ENCODE assay signal across 15 cellular contexts in the genomic region with DNA sequence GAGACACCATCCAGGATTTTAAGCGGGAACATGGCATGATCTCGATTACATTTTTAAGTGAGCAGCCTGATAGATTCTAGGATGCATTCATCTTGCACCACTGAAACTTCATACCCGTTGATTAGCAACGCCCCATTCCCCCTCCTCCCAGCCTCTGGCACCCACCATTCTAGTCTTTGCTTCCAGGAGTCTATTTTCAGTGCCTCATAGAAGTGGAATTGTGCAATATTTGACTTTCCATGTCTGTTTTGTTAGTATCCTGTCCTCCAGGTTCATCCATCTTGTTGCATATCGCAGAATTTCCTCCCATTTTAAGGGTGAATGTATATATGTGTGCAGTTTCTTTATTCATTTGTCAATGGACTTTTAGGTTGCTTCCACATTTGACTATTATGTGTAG. TPM values are rescaled to one million over a fixed set of nuclear protein-coding genes. Genes with fewer than 3 reads are reported as not detected.
A peak's percentile ranks its signal among the peaks of the same experiment; 100 is the strongest.
DNase-seq lines count a peak whose midpoint lies in the region; ATAC-seq and TF ChIP-seq lines count a peak whose summit lies in the region.
"Had no signal": no experiment of that assay in that cellular context is flagged by ENCODE, and none has a peak within 500 bp of the region (broad histone marks: within the 10 kb centered on the region; RNA-seq: fewer than 3 reads in every experiment).

No MANE protein-coding gene starts in this region.

- H3K9me2 ChIP-seq in GM23338 (ENCODE audit: insufficient read depth), result no peaks in the 10 kb centered on the region

- no peaks in the 10 kb centered on the region for H3K36me3 Mint-ChIP-seq in GM23338 (ENCODE audit: low read depth)
- H3K36me3 Mint-ChIP-seq in immature natural killer cell, result no peaks in the 10 kb centered on the region

- peak overlapping the region; percentile 82; the same call in 1 of the 2 replicates for H3K4me2 ChIP-seq in GM23338
- H3K4me2 ChIP-seq in neuronal stem cell (ENCODE audit: insufficient read depth, low read length, poor library complexity, severe bottlenecking), result no peak overlapping the region
- H3K4me2 ChIP-seq: A549 had no signal

- H2BK5ac ChIP-seq in neuronal stem cell (ENCODE audit: low read length), result no peak overlapping the region

- no CpG with 5 or more reads among the region's 5 CpGs for WGBS in neuronal stem cell (ENCODE audit: extremely low coverage in 2 of 2, insufficient read length in 2 of 2, insufficient replicate concordance in 1 of 2), 2 donors

- H3K9ac ChIP-seq in neuronal stem cell (ENCODE audit: low read depth, low read length, poor library complexity), result no peak overlapping the region

- H3K4me1 ChIP-seq in GM23338 (ENCODE audit: insufficient read depth), result peaks cover 9% of the 10 kb centered on the region
- peaks cover 11 to 12% of the 10 kb centered on the region in 2 donors for H3K4me1 ChIP-seq in neuronal stem cell (ENCODE audit: control insufficient read depth in 2 of 2, insufficient read depth in 1 of 2, low read depth in 1 of 2, low read length in 2 of 2)

- no peaks in the 10 kb centered on the region for H4K20me1 ChIP-seq in GM23338 (replicated peaks; ENCODE audit: insufficient read depth)

- H3K27ac Mint-ChIP-seq in GM23338 (no peak overlapping the region), immature natural killer cell (no peak overlapping the region)

- peaks cover 5% of the 10 kb centered on the region for H3K79me1 ChIP-seq in neuronal stem cell (ENCODE audit: low read depth, low read length)

- H3K27me3 ChIP-seq in AG04450 (ENCODE audit: control insufficient read depth, insufficient read depth, low read length), result peaks cover 7% of the 10 kb centered on the region
- H3K27me3 ChIP-seq in GM23338 (ENCODE audit: insufficient read depth), result no peaks in the 10 kb centered on the region
- H3K27me3 ChIP-seq in neuronal stem cell (ENCODE audit: control insufficient read depth in 3 of 3, insufficient read depth in 3 of 3, low read depth in 1 of 3, low read length in 3 of 3), result peaks cover 0 to 2% (median 0%) of the 10 kb centered on the region in 3 experiments
- H3K27me3 ChIP-seq: Peyer's patch, SJSA1 had no signal

- H3K14ac ChIP-seq in neuronal stem cell (ENCODE audit: low read length), result no peak overlapping the region

- H3K4me3 Mint-ChIP-seq in GM23338 (no peak overlapping the region), immature natural killer cell (peak overlapping the region in 3 of 5 donors; percentile 5 to 58 (median 19))

- H4K8ac ChIP-seq in neuronal stem cell (ENCODE audit: low read depth, low read length), result no peak overlapping the region

- H3K27me3 Mint-ChIP-seq in GM23338 (ENCODE audit: insufficient read depth, low read depth, poor library complexity) (peaks cover 14% of the 10 kb centered on the region), immature natural killer cell (ENCODE audit: low read depth in 3 of 3) (peaks cover 10 to 14% (median 12%) of the 10 kb centered on the region in 3 donors)

- no peaks in the 10 kb centered on the region for H3K79me2 ChIP-seq in GM23338 (replicated peaks; ENCODE audit: insufficient read depth)

- no peaks in the 10 kb centered on the region for H3K36me3 ChIP-seq in GM23338 (ENCODE audit: insufficient read depth)
- H3K36me3 ChIP-seq in neuronal stem cell (replicated peaks in 1 of 2; ENCODE audit: control insufficient read depth in 2 of 2, insufficient read depth in 2 of 2, low read length in 2 of 2), result no peaks in the 10 kb centered on the region
- H3K36me3 ChIP-seq: Peyer's patch, SJSA1 had no signal

- POLR2A ChIA-PET in AG04450 (lab: Yijun Ruan, JAX), result interaction anchor here (0.5 kb wide), 1 partner anchor 308 kb away, joined by 3 read pairs; no protein-coding TSS in a partner anchor

- H2BK120ac ChIP-seq in neuronal stem cell (ENCODE audit: low read depth, low read length), result no peak overlapping the region

- H3K27ac ChIP-seq in AG04450 (ENCODE audit: low read depth, low read length) (peak overlapping the region; percentile 39), GM23338 (ENCODE audit: low read depth) (no peak overlapping the region), neuronal stem cell (replicated peaks; ENCODE audit: low read length) (no peak overlapping the region)
- H3K27ac ChIP-seq: A549, Peyer's patch, SJSA1 had no signal

- no peak overlapping the region for H3K23ac ChIP-seq in neuronal stem cell (ENCODE audit: low read depth, low read length, poor library complexity)

- H2BK12ac ChIP-seq in neuronal stem cell (ENCODE audit: low read length), result no peak overlapping the region

- no peak for DNase-seq in AG04450 (ENCODE audit: low read depth, low spot score)
- no peak for DNase-seq in GM23338 (ENCODE audit: low spot score)
- no peak for DNase-seq in immature natural killer cell
- no peak for DNase-seq in neuronal stem cell (ENCODE audit: low spot score)
- DNase-seq in COLO829 (ENCODE audit: low spot score), result no peak
- no peak for DNase-seq in middle frontal gyrus (ENCODE audit: extremely low spot score, low spot score)
- DNase-seq: C1 segment of cervical spinal cord, DMS79 treated with DMSO at 0.1 percent for 48 hours, Karpas-422, NCI-H1436, NCI-H1930, Peyer's patch had no signal

- H3F3A ChIP-seq in GM23338 (replicated peaks; ENCODE audit: low read depth), result peaks cover 4% of the 10 kb centered on the region; the same call in 1 of the 2 replicates

- H3K4me3 ChIP-seq in AG04450 (ENCODE audit: low read depth, low read length), result no peak overlapping the region
- H3K4me3 ChIP-seq in GM23338, result peak overlapping the region; percentile 61; the same call in 1 of the 2 replicates
- H3K4me3 ChIP-seq in neuronal stem cell (ENCODE audit: low read length in 2 of 2), result peak overlapping the region in 1 of 2 donors; percentile 53
- H3K4me3 ChIP-seq: A549, SJSA1 had no signal

- ATAC-seq in GM23338 (no peak), HG03442 (IDR thresholded peaks at IDR 0.05; ENCODE audit: unreplicated experiment) (no peak)
- ATAC-seq: A549 had no signal

- CTCF ChIA-PET in AG04450 (lab: Charles Lee), result interaction anchor here (0.7 to 7.2 kb wide), 10 partner anchors 15 to 646 kb away, joined by 3 to 176 read pairs (median 24); no protein-coding TSS in a partner anchor

- no peak for TF ChIP-seq CTCF in AG04450 (IDR thresholded peaks at IDR 0.05; ENCODE audit: low read depth, low read length)
- no peak for TF ChIP-seq CTCF in GM23338 (conservative IDR thresholded peaks at IDR 0.05; ENCODE audit: low read depth in 2 of 2)

- H3K4ac ChIP-seq in neuronal stem cell (ENCODE audit: low read length), result no peak overlapping the region

- no peaks in the 10 kb centered on the region; the same call in 1 of the 2 replicates for H3K9me3 ChIP-seq in AG04450 (ENCODE audit: control insufficient read depth, insufficient read depth, low read length)
- H3K9me3 ChIP-seq in neuronal stem cell (replicated peaks in 1 of 2; ENCODE audit: control insufficient read depth in 2 of 2, insufficient read depth in 1 of 2, low read depth in 1 of 2, low read length in 2 of 2), result peaks cover 0 to 6% of the 10 kb centered on the region in 2 donors
- H3K9me3 ChIP-seq: A549, Peyer's patch, SJSA1 had no signal

- H2BK15ac ChIP-seq in neuronal stem cell (ENCODE audit: low read length), result no peak overlapping the region

- H3K18ac ChIP-seq in neuronal stem cell (ENCODE audit: low read length), result no peak overlapping the region

- H3K4me1 Mint-ChIP-seq in GM23338, result peaks cover 9% of the 10 kb centered on the region
- peaks cover 23% of the 10 kb centered on the region in 2 donors for H3K4me1 Mint-ChIP-seq in immature natural killer cell

- peak overlapping the region; percentile 100 for H2AFZ ChIP-seq in GM23338
- H2AFZ ChIP-seq in neuronal stem cell (ENCODE audit: low read length), result peak overlapping the region; percentile 87

- no peak overlapping the region for H4K91ac ChIP-seq in neuronal stem cell (ENCODE audit: low read depth, low read length, poor library complexity)

- H3K9me3 Mint-ChIP-seq in GM23338 (no peaks in the 10 kb centered on the region), immature natural killer cell (no peaks in the 10 kb centered on the region)

- H2AK5ac ChIP-seq in neuronal stem cell (ENCODE audit: low read depth, low read length), result no peak overlapping the region

TF ChIP-seq in GM23338, 12 proteins besides CTCF, POLR2A, EP300 and RAD21 (continues in another document):
- TF ChIP-seq JUNB (IDR thresholded peaks at IDR 0.05; ENCODE audit: unreplicated experiment) (no peak), POLR2AphosphoS5 (IDR thresholded peaks at IDR 0.05; ENCODE audit: low read depth) (no peak), ZNF114 (CRISPR knock-in tag; IDR thresholded peaks at IDR 0.05) (no peak), EZH2phosphoT487 (IDR thresholded peaks at IDR 0.05; ENCODE audit: unreplicated experiment) (no peak), EZH2 (IDR thresholded peaks at IDR 0.05; ENCODE audit: low read depth, unreplicated experiment) (no peak)

RNA-seq across cellular contexts. Expression of a gene that starts 20.9 kb away (rescaled TPM):
- polyA plus RNA-seq in AG04450 (2011; rRNA removed) (40.1 and 42.6 TPM in 2 replicates), GM23338 (2016; fragmentation: Nextera tagmentation; extraction: Ambion mirVana) (13.7 TPM in 2 replicates), immature natural killer cell (100 to 1,000 TPM in 1 of 3 donors, 10 to 100 TPM in 2; 78.8 to 191 (median 88.2) TPM)
- polyA minus RNA-seq in AG04450 (2011; rRNA and poly(A)+ RNA removed), result 34.8 and 39.5 TPM in 2 replicates
- 16.5 and 18.4 TPM in 2 replicates for total RNA-seq in GM23338 (2014; rRNA removed; shearing (Covaris generic))
- 3.4 TPM for polyA plus RNA-seq in neuronal stem cell (2013, experiment 1 of 2)
- 2.7 TPM for polyA plus RNA-seq in neuronal stem cell (2013, experiment 2 of 2)
